In the genomic region with DNA sequence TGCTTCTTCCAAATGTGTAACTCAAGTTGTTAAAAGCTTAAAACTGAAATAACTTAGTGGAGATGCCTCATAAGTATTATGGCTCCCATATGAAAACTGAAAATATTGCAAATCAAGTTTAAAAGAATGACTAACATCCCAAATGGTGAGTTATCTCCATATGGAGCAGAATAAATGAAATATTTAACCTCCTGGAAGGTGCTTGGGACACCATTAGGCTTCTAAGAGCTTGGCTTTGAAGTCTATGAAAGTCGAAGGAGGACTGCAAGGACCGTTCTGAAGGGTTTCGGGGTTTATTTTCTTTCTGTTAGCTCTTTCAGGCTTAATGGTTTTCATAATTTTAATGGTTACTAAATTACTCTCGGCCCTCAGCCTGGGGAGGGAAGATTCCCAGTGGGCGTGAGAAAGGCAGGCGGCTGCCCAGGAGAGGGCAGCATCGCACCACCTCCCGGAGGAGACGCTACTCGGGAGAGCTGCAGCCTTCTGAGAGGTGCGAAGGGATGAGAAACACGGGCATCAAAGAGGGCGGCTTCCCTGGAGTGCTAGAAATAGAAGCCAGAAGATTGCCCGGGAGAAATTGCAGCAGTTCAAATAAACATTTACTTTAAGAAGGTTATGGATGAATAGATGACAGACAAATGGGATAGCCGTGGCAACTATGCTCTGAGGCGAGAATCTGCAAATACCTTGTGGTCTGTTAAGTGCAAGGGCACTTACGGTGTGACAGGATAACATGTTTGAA, we compare ENCODE assay signal across 8 cellular contexts. TPM values are rescaled to one million over a fixed set of nuclear protein-coding genes. Genes with fewer than 3 reads are reported as not detected.
DNase-seq lines count a peak whose midpoint lies in the region; ATAC-seq, FAIRE-seq and TF ChIP-seq lines count a peak whose summit lies in the region.

No MANE protein-coding gene starts in this region.

- H3K4me2 ChIP-seq in KMS-11: no peak overlapping the region

- intact Hi-C loops in tibial artery (cut with DNase I; ENCODE audit: low total_unique reads): loop anchor here (5.0 kb wide), 1 partner anchor 708 kb away; no protein-coding TSS in a partner anchor

- FAIRE-seq in frontal cortex (lab: Jason Lieb, UNC): no peak

- DNase-seq in DMS79 (lab: John Stamatoyannopoulos, UW) (peak; percentile 68), RWPE2 (ENCODE audit: low spot score) (peak; percentile 51), activated gamma-delta T cell treated with Interleukin-2 at 50 U/mL for 16 hours (peak; percentile 63), frontal cortex (ENCODE audit: low spot score in 2 of 2) (peak; percentile 38 to 71), osteocyte (ENCODE audit: extremely low spot score, unreplicated experiment) (peak; percentile 88), tibial artery (peak; percentile 41 to 74)

- H3K9me3 ChIP-seq in RWPE2 (ENCODE audit: severe bottlenecking): peaks cover 3% of the 10 kb centered on the region
- no peaks in the 10 kb centered on the region for H3K9me3 ChIP-seq in tibial artery

- H3K27ac ChIP-seq in KMS-11: no peak overlapping the region
- no peak overlapping the region for H3K27ac ChIP-seq in RWPE2 (ENCODE audit: poor library complexity, severe bottlenecking)
- no peak overlapping the region for H3K27ac ChIP-seq in tibial artery

- TF ChIP-seq CTCF in KMS-11 (conservative IDR thresholded peaks at IDR 0.05; ENCODE audit: low read depth, low read length) (peak; percentile 85), RWPE2 (IDR thresholded peaks at IDR 0.05; ENCODE audit: poor library complexity, severe bottlenecking) (peak; percentile 97), osteocyte (IDR thresholded peaks at IDR 0.05) (peak; percentile 98), tibial artery (IDR thresholded peaks at IDR 0.05) (peak; percentile 81 to 86)

- no peaks in the 10 kb centered on the region for H3K36me3 ChIP-seq in KMS-11 (ENCODE audit: insufficient read depth)
- H3K36me3 ChIP-seq in RWPE2 (ENCODE audit: low read depth): no peaks in the 10 kb centered on the region
- no peaks in the 10 kb centered on the region for H3K36me3 ChIP-seq in tibial artery

- H3K79me2 ChIP-seq in KMS-11 (ENCODE audit: insufficient read depth, low read depth): no peaks in the 10 kb centered on the region

- ATAC-seq in GM21528 (IDR thresholded peaks at IDR 0.05; ENCODE audit: low FRiP score, unreplicated experiment): peak; percentile 92
- peak; percentile 98 for ATAC-seq in RWPE2 (ENCODE audit: low read depth)

- no peaks in the 10 kb centered on the region for H3K9me3 Mint-ChIP-seq in osteocyte (ENCODE audit: unreplicated experiment)

- H3K9ac ChIP-seq in KMS-11: no peak overlapping the region

- H2AFZ ChIP-seq in KMS-11 (ENCODE audit: low read depth): no peak overlapping the region

- H4K20me1 ChIP-seq in KMS-11 (ENCODE audit: insufficient read depth): no peaks in the 10 kb centered on the region

- no peaks in the 10 kb centered on the region for H3K27me3 ChIP-seq in KMS-11 (ENCODE audit: insufficient read depth, low read depth)
- H3K27me3 ChIP-seq in RWPE2 (ENCODE audit: insufficient read depth, poor library complexity, severe bottlenecking): peaks cover 7% of the 10 kb centered on the region
- peaks cover 0 to 13% of the 10 kb centered on the region in 2 donors for H3K27me3 ChIP-seq in tibial artery

- no peak overlapping the region for H3K27ac Mint-ChIP-seq in osteocyte (ENCODE audit: unreplicated experiment)

- no peak overlapping the region for H3K4me3 ChIP-seq in KMS-11 (IDR thresholded peaks at IDR 0.05; ENCODE audit: insufficient read depth, low read depth, low read length)
- H3K4me3 ChIP-seq in RWPE2 (ENCODE audit: severe bottlenecking): no peak overlapping the region
- H3K4me3 ChIP-seq in tibial artery: no peak overlapping the region

- H3K36me3 Mint-ChIP-seq in osteocyte (ENCODE audit: unreplicated experiment): no peaks in the 10 kb centered on the region

- H3K4me1 ChIP-seq in KMS-11 (ENCODE audit: low read depth, poor library complexity, severe bottlenecking) (no peaks in the 10 kb centered on the region), RWPE2 (ENCODE audit: insufficient read depth, poor library complexity, severe bottlenecking) (no peaks in the 10 kb centered on the region), tibial artery (peaks cover 0 to 5% (median 0%) of the 10 kb centered on the region in 4 donors)

- H3K4me3 Mint-ChIP-seq in osteocyte (ENCODE audit: unreplicated experiment): peak overlapping the region; percentile 9

- peaks cover 44% of the 10 kb centered on the region for H3K27me3 Mint-ChIP-seq in osteocyte (ENCODE audit: unreplicated experiment)

- H3K4me1 Mint-ChIP-seq in osteocyte (ENCODE audit: unreplicated experiment): peaks cover 4% of the 10 kb centered on the region

RNA-seq across cellular contexts. Expression of a gene that starts 43.1 kb away (rescaled TPM):
- total RNA-seq in frontal cortex (0.41 TPM), osteocyte (not detected in 2 replicates)

RNA-seq across cellular contexts. Expression of a gene that starts 47.9 kb away (rescaled TPM):
- total RNA-seq in frontal cortex (61.1 TPM), osteocyte (46.7 and 48.3 TPM in 2 replicates)
